In genomic region chr21:34176442-34176841, GRCh38 we compare ENCODE assay signal across 1 cellular context.
TF ChIP-seq lines count a peak whose summit lies in the region.

No MANE protein-coding gene starts in this region.

TF ChIP-seq in IMR-90, 13 proteins besides CTCF, POLR2A, EP300 and RAD21 (continued from another document):
- TF ChIP-seq USF2 (IDR thresholded peaks at IDR 0.05; ENCODE audit: low read depth, low read length): no peak
